ENCODE assay signal across 17 cellular contexts in the genomic region with DNA sequence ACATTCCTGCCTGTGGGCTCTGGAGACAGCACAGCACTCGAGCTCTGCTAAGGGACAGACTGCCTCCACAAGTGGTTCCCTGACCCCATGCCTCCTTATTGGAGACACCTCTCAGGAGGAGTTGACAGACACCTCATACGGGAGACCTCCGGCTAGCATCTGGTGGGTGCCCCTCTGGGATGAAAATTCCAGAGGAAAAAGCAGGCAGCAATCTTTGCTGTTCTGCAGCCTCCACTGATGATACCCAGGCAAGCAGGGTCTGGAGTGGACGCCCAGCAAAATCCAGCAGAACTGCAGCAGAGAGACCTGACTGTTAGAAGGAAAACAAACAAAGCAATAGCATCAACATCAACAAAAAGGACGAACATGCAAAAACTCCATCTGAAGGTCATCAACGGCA.
DNase-seq lines count a peak whose midpoint lies in the region; ATAC-seq and TF ChIP-seq lines count a peak whose summit lies in the region.
"Had no signal": no experiment of that assay in that cellular context is flagged by ENCODE, and none has a peak within 500 bp of the region (broad histone marks: within the 10 kb centered on the region; RNA-seq: fewer than 3 reads in every experiment).

No MANE protein-coding gene starts in this region.

- H3K9me1 ChIP-seq in IMR-90 (ENCODE audit: insufficient read depth, low read length), result no peaks in the 10 kb centered on the region

- H3K4me3 ChIP-seq in IMR-90 (ENCODE audit: insufficient read depth, low read depth, low read length) (no peak overlapping the region), mesenchymal stem cell (ENCODE audit: insufficient read depth in 1 of 2, low read depth in 1 of 2, low read length in 2 of 2) (no peak overlapping the region), vagina (no peak overlapping the region), uterus (no peak overlapping the region)
- H3K4me3 ChIP-seq: BLaER1 treated with 17β-estradiol and CSF1 and Interleukin-3, amounts not matched to agents 10 nM and 100 nM had no signal

- H3K4me2 ChIP-seq in IMR-90 (ENCODE audit: low read depth, low read length) (no peak overlapping the region), mesenchymal stem cell (ENCODE audit: low read length, poor library complexity, severe bottlenecking) (peak overlapping the region; percentile 34)
- H3K4me2 ChIP-seq: BLaER1 treated with 17β-estradiol and CSF1 and Interleukin-3, amounts not matched to agents 10 nM and 100 nM had no signal

- no peak overlapping the region for H3K4me3 Mint-ChIP-seq in nephron progenitor cell
- H3K4me3 Mint-ChIP-seq in mesothelial cell of epicardium, result no peak overlapping the region
- H3K4me3 Mint-ChIP-seq: B cell; CD4-positive, alpha-beta T cell; CD8-positive, alpha-beta T cell had no signal

- CTCF ChIA-PET in IMR-90 (lab: Yijun Ruan, JAX), result no interaction called here

- H3K27me3 ChIP-seq in IMR-90 (ENCODE audit: control insufficient read depth, insufficient read depth, low read length) (no peaks in the 10 kb centered on the region), mesenchymal stem cell (ENCODE audit: control insufficient read depth in 1 of 2, insufficient read depth in 1 of 2, low read length in 2 of 2) (no peaks in the 10 kb centered on the region), vagina (no peaks in the 10 kb centered on the region), uterus (no peaks in the 10 kb centered on the region)
- H3K27me3 ChIP-seq: BLaER1 treated with 17β-estradiol and CSF1 and Interleukin-3, amounts not matched to agents 10 nM and 100 nM had no signal

- no peak overlapping the region for H2BK5ac ChIP-seq in IMR-90 (ENCODE audit: low read depth, low read length, poor library complexity, severe bottlenecking)
- no peak overlapping the region for H2BK5ac ChIP-seq in mesenchymal stem cell (ENCODE audit: low read depth, low read length, poor library complexity, severe bottlenecking)

- no peak for TF ChIP-seq RAD21 in IMR-90 (IDR thresholded peaks at IDR 0.05; ENCODE audit: low read length)

- no peaks in the 10 kb centered on the region for H3K36me3 ChIP-seq in IMR-90 (ENCODE audit: control insufficient read depth, insufficient read depth, low read length)
- H3K36me3 ChIP-seq in mesenchymal stem cell (ENCODE audit: control insufficient read depth in 1 of 2, insufficient read depth in 2 of 2, low read depth in 1 of 2, low read length in 2 of 2), result no peaks in the 10 kb centered on the region
- H3K36me3 ChIP-seq in vagina, result no peaks in the 10 kb centered on the region
- no peaks in the 10 kb centered on the region for H3K36me3 ChIP-seq in uterus
- H3K36me3 ChIP-seq: BLaER1 treated with 17β-estradiol and CSF1 and Interleukin-3, amounts not matched to agents 10 nM and 100 nM had no signal

- dilution Hi-C loops in IMR-90 (cut with HindIII; ENCODE audit: low sequenced_read_pairs, unreplicated experiment), result no loop called here

- peaks cover 7% of the 10 kb centered on the region for H3K9me3 Mint-ChIP-seq in nephron progenitor cell
- H3K9me3 Mint-ChIP-seq in mesothelial cell of epicardium, result peaks cover 24% of the 10 kb centered on the region

- no peak for TF ChIP-seq CTCF in IMR-90 (conservative IDR thresholded peaks at IDR 0.05; ENCODE audit: low read depth, low read length)
- TF ChIP-seq CTCF in nephron progenitor cell (IDR thresholded peaks at IDR 0.05), result no peak
- no peak for TF ChIP-seq CTCF in vagina (IDR thresholded peaks at IDR 0.05)
- TF ChIP-seq CTCF in uterus (IDR thresholded peaks at IDR 0.05), result no peak
- TF ChIP-seq CTCF in mesothelial cell of epicardium (IDR thresholded peaks at IDR 0.05; ENCODE audit: unreplicated experiment), result no peak

- 100% methylated on average over 1 of the region's 6 CpGs; no CpG with 5 or more reads in 1 of the 2 experiments for WGBS in IMR-90 (ENCODE audit: extremely low coverage in 2 of 2, insufficient read length in 1 of 2), 2 experiments
- 66% methylated on average over 6 of the region's 6 CpGs for WGBS in mesenchymal stem cell

- DNase-seq in IMR-90 (no peak), mesenchymal stem cell (peak; percentile 14), nephron progenitor cell (no peak), vagina (ENCODE audit: extremely low spot score in 2 of 2) (no peak), uterus (no peak), mesothelial cell of epicardium (ENCODE audit: low spot score in 2 of 2, unreplicated experiment in 2 of 2) (no peak)
- DNase-seq: 8988T; AML-193; Caco-2; Calu3; CD4-positive, alpha-beta T cell; CD8-positive, alpha-beta T cell; DMS79 treated with DMSO at 0.1 percent for 48 hours; GF-D8 had no signal

- no peak overlapping the region for H3K23ac ChIP-seq in IMR-90 (ENCODE audit: low read depth, low read length)
- no peak overlapping the region for H3K23ac ChIP-seq in mesenchymal stem cell (ENCODE audit: low read length in 2 of 2)

- no peak overlapping the region for H2AFZ ChIP-seq in IMR-90 (replicated peaks; ENCODE audit: low read length, poor library complexity)
- no peak overlapping the region for H2AFZ ChIP-seq in mesenchymal stem cell (ENCODE audit: low read depth, low read length)

- H2AK5ac ChIP-seq in IMR-90 (ENCODE audit: low read depth, low read length) (no peak overlapping the region), mesenchymal stem cell (ENCODE audit: low read length, severe bottlenecking) (no peak overlapping the region)

- in situ Hi-C loops in IMR-90 (cut with MboI; ENCODE audit: low sequenced_read_pairs), result no loop called here

- H3K56ac ChIP-seq in IMR-90 (ENCODE audit: extremely low read depth, insufficient read depth, low read length), result no peak overlapping the region

- no peak overlapping the region for H4K5ac ChIP-seq in IMR-90 (ENCODE audit: low read depth, low read length)

- H2BK15ac ChIP-seq in IMR-90 (ENCODE audit: low read depth, low read length) (no peak overlapping the region), mesenchymal stem cell (ENCODE audit: low read depth, poor library complexity, severe bottlenecking) (no peak overlapping the region)

- no peak for ATAC-seq in IMR-90 (ENCODE audit: low read depth)
- ATAC-seq: CD8-positive, alpha-beta T cell had no signal

- BruUV-seq in IMR-90 (replicated peaks; lab: Mats Ljungman, UMichigan), result no TSS peak

- no peaks in the 10 kb centered on the region; the same call in 1 of the 2 replicates for H3K9me3 ChIP-seq in IMR-90 (ENCODE audit: control insufficient read depth, insufficient read depth, low read length)
- H3K9me3 ChIP-seq in mesenchymal stem cell (ENCODE audit: control insufficient read depth, low read length), result no peaks in the 10 kb centered on the region
- no peaks in the 10 kb centered on the region for H3K9me3 ChIP-seq in vagina
- H3K9me3 ChIP-seq in uterus, result no peaks in the 10 kb centered on the region
- H3K9me3 ChIP-seq: BLaER1 treated with 17β-estradiol and CSF1 and Interleukin-3, amounts not matched to agents 10 nM and 100 nM; Caco-2 had no signal

- no peak overlapping the region for H3K27ac ChIP-seq in IMR-90 (ENCODE audit: insufficient read depth, low read length)
- H3K27ac ChIP-seq in mesenchymal stem cell (ENCODE audit: low read length, poor library complexity, severe bottlenecking), result no peak overlapping the region
- H3K27ac ChIP-seq in vagina, result no peak overlapping the region
- H3K27ac ChIP-seq in uterus, result no peak overlapping the region
- H3K27ac ChIP-seq: BLaER1 treated with 17β-estradiol and CSF1 and Interleukin-3, amounts not matched to agents 10 nM and 100 nM; C4-2B had no signal

- no peak overlapping the region for H3K18ac ChIP-seq in IMR-90 (ENCODE audit: low read depth, low read length)
- H3K18ac ChIP-seq in mesenchymal stem cell (ENCODE audit: low read depth in 1 of 2, low read length in 2 of 2), result peak overlapping the region in 1 of 2 experiments; percentile 40

- H4K8ac ChIP-seq in IMR-90 (ENCODE audit: low read depth in 2 of 2, low read length in 2 of 2) (no peak overlapping the region), mesenchymal stem cell (ENCODE audit: low read length) (peak overlapping the region; percentile 85)

- H3K4me1 Mint-ChIP-seq in nephron progenitor cell (no peaks in the 10 kb centered on the region), mesothelial cell of epicardium (peaks cover 13% of the 10 kb centered on the region)
- H3K4me1 Mint-ChIP-seq: B cell had no signal

- POLR2A ChIA-PET in IMR-90 (lab: Charles Lee; ENCODE audit: unreplicated experiment), result no interaction called here

- H3K14ac ChIP-seq in IMR-90 (replicated peaks; ENCODE audit: low read depth, low read length) (peak overlapping the region; percentile 66), mesenchymal stem cell (ENCODE audit: low read length in 2 of 2) (peak overlapping the region in 1 of 2 experiments; percentile 75)

- H2BK20ac ChIP-seq in IMR-90 (ENCODE audit: low read depth, low read length), result peak overlapping the region; percentile 22; the same call in 1 of the 2 replicates

- no peak for TF ChIP-seq POLR2A in IMR-90 (IDR thresholded peaks at IDR 0.05; ENCODE audit: low read depth, low read length)
- no peak for TF ChIP-seq POLR2A in vagina (IDR thresholded peaks at IDR 0.05)
- TF ChIP-seq POLR2A in uterus (IDR thresholded peaks at IDR 0.05), result no peak

- H3K27ac Mint-ChIP-seq in nephron progenitor cell (peak overlapping the region; percentile 44), mesothelial cell of epicardium (no peak overlapping the region)
- H3K27ac Mint-ChIP-seq: B cell; CD4-positive, alpha-beta T cell; CD8-positive, alpha-beta T cell had no signal

- no peaks in the 10 kb centered on the region for H3K36me3 Mint-ChIP-seq in nephron progenitor cell (ENCODE audit: low read depth)
- H3K36me3 Mint-ChIP-seq in mesothelial cell of epicardium, result no peaks in the 10 kb centered on the region
- H3K36me3 Mint-ChIP-seq: CD8-positive, alpha-beta T cell had no signal

- no peak overlapping the region for H2AK9ac ChIP-seq in IMR-90 (replicated peaks; ENCODE audit: low read depth, low read length, poor library complexity)

- H3K4me1 ChIP-seq in IMR-90 (ENCODE audit: control insufficient read depth, insufficient read depth, low read length), result peaks cover 3% of the 10 kb centered on the region; the same call in 1 of the 2 replicates
- peaks cover 8% of the 10 kb centered on the region for H3K4me1 ChIP-seq in mesenchymal stem cell (ENCODE audit: control insufficient read depth, insufficient read depth, low read depth, low read length)
- H3K4me1 ChIP-seq in vagina, result no peaks in the 10 kb centered on the region
- H3K4me1 ChIP-seq in uterus, result no peaks in the 10 kb centered on the region
- H3K4me1 ChIP-seq: BLaER1 treated with 17β-estradiol and CSF1 and Interleukin-3, amounts not matched to agents 10 nM and 100 nM; Caco-2 had no signal

- H2BK120ac ChIP-seq in IMR-90 (ENCODE audit: low read depth, low read length), result no peak overlapping the region
- no peak overlapping the region for H2BK120ac ChIP-seq in mesenchymal stem cell (ENCODE audit: low read depth, low read length)

- peaks cover 5% of the 10 kb centered on the region for H3K27me3 Mint-ChIP-seq in nephron progenitor cell (ENCODE audit: low read depth, poor library complexity)
- H3K27me3 Mint-ChIP-seq in mesothelial cell of epicardium (ENCODE audit: low read depth), result no peaks in the 10 kb centered on the region
- H3K27me3 Mint-ChIP-seq: B cell; CD4-positive, alpha-beta T cell had no signal

- intact Hi-C loops in IMR-90 (cut with micrococcal nuclease), result no loop called here
- intact Hi-C loops in vagina (cut with DNase I), result no loop called here
- intact Hi-C loops in uterus (cut with DNase I; ENCODE audit: low total_unique reads), result no loop called here

- no peak overlapping the region; the same call in 1 of the 2 replicates for H3K4ac ChIP-seq in IMR-90 (ENCODE audit: low read depth, low read length)
- peak overlapping the region in 1 of 2 experiments; percentile 41 for H3K4ac ChIP-seq in mesenchymal stem cell (ENCODE audit: low read depth in 1 of 2, low read length in 2 of 2)

- H2BK12ac ChIP-seq in mesenchymal stem cell (ENCODE audit: low read length in 2 of 2), result peak overlapping the region; percentile 11 to 63

- H3K79me1 ChIP-seq in IMR-90 (ENCODE audit: low read depth in 1 of 2, low read length in 2 of 2) (no peaks in the 10 kb centered on the region), mesenchymal stem cell (replicated peaks; ENCODE audit: low read length, poor library complexity, severe bottlenecking) (no peaks in the 10 kb centered on the region)

- H4K91ac ChIP-seq in IMR-90 (ENCODE audit: insufficient read depth, low read depth, low read length) (no peak overlapping the region), mesenchymal stem cell (ENCODE audit: low read length) (no peak overlapping the region)

- H4K20me1 ChIP-seq in IMR-90 (ENCODE audit: insufficient read depth, low read length), result no peaks in the 10 kb centered on the region
- H4K20me1 ChIP-seq: BLaER1 treated with 17β-estradiol and CSF1 and Interleukin-3, amounts not matched to agents 10 nM and 100 nM had no signal

- H3K9ac ChIP-seq in IMR-90 (ENCODE audit: low read depth, low read length), result no peak overlapping the region
- no peak overlapping the region for H3K9ac ChIP-seq in mesenchymal stem cell (ENCODE audit: low read length)
- H3K9ac ChIP-seq: BLaER1 treated with 17β-estradiol and CSF1 and Interleukin-3, amounts not matched to agents 10 nM and 100 nM had no signal
